In the genomic region with DNA sequence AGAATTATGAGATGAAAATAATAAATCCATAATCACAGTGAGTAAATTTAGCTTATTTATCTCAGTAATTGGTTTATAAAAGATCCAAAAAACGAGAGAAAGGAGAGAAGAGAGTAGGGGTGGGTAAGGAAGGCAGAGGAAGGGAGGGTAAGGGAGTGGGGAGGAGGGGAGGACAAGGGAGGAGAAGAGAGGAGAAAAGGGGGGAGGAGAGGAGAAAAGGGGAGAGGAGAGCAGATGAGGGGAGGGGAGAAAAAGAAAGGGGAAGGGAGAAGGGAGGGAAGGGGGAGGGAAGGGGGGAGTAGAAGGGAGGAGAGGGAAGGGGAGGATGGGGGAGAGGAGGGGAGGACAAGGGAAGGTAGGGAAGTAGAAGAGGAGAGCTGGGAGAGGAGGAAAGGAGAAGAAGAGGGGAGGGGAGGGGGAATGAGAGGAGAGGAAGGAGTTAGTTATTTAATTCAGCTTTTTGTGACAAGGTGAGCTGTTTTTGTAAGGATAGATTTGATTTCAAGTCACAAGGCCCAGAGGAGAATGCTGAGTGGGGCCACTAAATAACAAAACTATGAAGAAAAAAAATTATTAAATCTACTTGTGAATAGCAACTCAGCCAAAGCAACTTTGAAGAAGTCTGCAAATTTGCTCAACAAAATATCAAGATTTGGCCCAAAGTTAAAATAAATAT, we compare ENCODE assay signal across 40 cellular contexts.
"Had no signal": no experiment of that assay in that cellular context is flagged by ENCODE, and none has a peak within 500 bp of the region (broad histone marks: within the 10 kb centered on the region; RNA-seq: fewer than 3 reads in every experiment).

No MANE protein-coding gene starts in this region.

- H3K4me1 ChIP-seq: adrenal gland, ascending aorta, body of pancreas, breast epithelium had no signal

- H3K4me3 Mint-ChIP-seq: activated naive CD4-positive, alpha-beta T cell treated with anti-CD3 and anti-CD28 coated beads for 36 hours; activated naive CD4-positive, alpha-beta T cell treated with anti-CD3 and anti-CD28 coated beads, Interleukin-2, amount 10 ng/mL, durations not matched to agents 7 days and 5 days; activated naive CD4-positive, alpha-beta T cell treated with anti-CD3 and anti-CD28 coated beads, Interleukin-2, amount 50 U/mL, for 24 hours; activated naive CD8-positive, alpha-beta T cell; activated naive CD8-positive, alpha-beta T cell treated with anti-CD3 and anti-CD28 coated beads for 36 hours; activated naive CD8-positive, alpha-beta T cell treated with anti-CD3 and anti-CD28 coated beads, Interleukin-2, amount 10 ng/mL, durations not matched to agents 7 days and 5 days; activated naive CD8-positive, alpha-beta T cell treated with anti-CD3 and anti-CD28 coated beads, Interleukin-2, amount 50 U/mL, for 24 hours; activated T-cell treated with anti-CD3 and anti-CD28 coated beads, Interleukin-2, amount 50 U/mL, for 24 hours; activated T-cell treated with anti-CD3 and anti-CD28 coated beads, Interleukin-2, amount 50 U/mL, for 4 hours; activated T-cell treated with anti-CD3 and anti-CD28 coated beads, Interleukin-2, amount 50 U/mL, for 72 hours; activated T-helper 1 cell treated with anti-CD3 and anti-CD28 coated beads, Interleukin-12 subunit alpha, Interleukin-12 subunit beta, Interleukin-2, Interleukin-4 antibody, amounts not matched to agents 30 ng/mL and 10 ng/mL and 1 ng/mL, durations not matched to agents 14 hours and 24 hours and 36 hours; activated T-helper 17 cell treated with anti-CD3 and anti-CD28 coated beads, Interleukin-2, amount 50 U/mL, for 72 hours; brain; central memory CD8-positive, alpha-beta T cell had no signal

- H3K4me1 Mint-ChIP-seq: activated naive CD4-positive, alpha-beta T cell treated with anti-CD3 and anti-CD28 coated beads, Interleukin-2, amount 10 ng/mL, durations not matched to agents 7 days and 5 days; activated naive CD4-positive, alpha-beta T cell treated with anti-CD3 and anti-CD28 coated beads, Interleukin-2, amount 50 U/mL, for 24 hours; activated naive CD8-positive, alpha-beta T cell treated with anti-CD3 and anti-CD28 coated beads for 36 hours; activated naive CD8-positive, alpha-beta T cell treated with anti-CD3 and anti-CD28 coated beads, Interleukin-2, amount 10 ng/mL, durations not matched to agents 7 days and 5 days; activated naive CD8-positive, alpha-beta T cell treated with anti-CD3 and anti-CD28 coated beads, Interleukin-2, amount 50 U/mL, for 24 hours; activated T-helper 17 cell treated with anti-CD3 and anti-CD28 coated beads, Interleukin-2, amount 50 U/mL, for 72 hours; brain; central memory CD8-positive, alpha-beta T cell had no signal

- FAIRE-seq: astrocyte, bronchial epithelial cell had no signal

- H3K27ac ChIP-seq: adrenal gland, ascending aorta, body of pancreas, brain microvascular endothelial cell, breast epithelium, cardiac muscle cell had no signal

- DNase-seq: activated effector memory CD4-positive, alpha-beta T cell treated with anti-CD3 and anti-CD28 coated beads, Interleukin-2, amount 50 U/mL, for 16 hours; activated effector memory CD4-positive, alpha-beta T cell treated with Interleukin-2 at 50 U/mL for 16 hours; activated gamma-delta T cell; activated gamma-delta T cell treated with Interleukin-2 at 50 U/mL for 16 hours; activated naive CD4-positive, alpha-beta T cell; activated naive CD4-positive, alpha-beta T cell treated with anti-CD3 and anti-CD28 coated beads for 36 hours; activated naive CD4-positive, alpha-beta T cell treated with anti-CD3 and anti-CD28 coated beads, Interleukin-2, amount 10 ng/mL, durations not matched to agents 7 days and 5 days; activated naive CD4-positive, alpha-beta T cell treated with anti-CD3 and anti-CD28 coated beads, Interleukin-2, amount 50 U/mL, for 16 hours; activated naive CD4-positive, alpha-beta T cell treated with Interleukin-2 at 50 U/mL for 16 hours; activated naive CD8-positive, alpha-beta T cell treated with anti-CD3 and anti-CD28 coated beads for 36 hours; activated naive CD8-positive, alpha-beta T cell treated with anti-CD3 and anti-CD28 coated beads, Interleukin-2, amount 10 ng/mL, durations not matched to agents 7 days and 5 days; activated naive CD8-positive, alpha-beta T cell treated with anti-CD3 and anti-CD28 coated beads, Interleukin-2, amount 50 U/mL, for 24 hours; activated T-cell treated with anti-CD3 and anti-CD28 coated beads for 4 hours; activated T-cell treated with anti-CD3 and anti-CD28 coated beads, Interleukin-2, amount 50 U/mL, for 1 hour; activated T-cell treated with anti-CD3 and anti-CD28 coated beads, Interleukin-2, amount 50 U/mL, for 24 hours; activated T-cell treated with anti-CD3 and anti-CD28 coated beads, Interleukin-2, amount 50 U/mL, for 4 hours; activated T-cell treated with anti-CD3 and anti-CD28 coated beads, Interleukin-2, amount 50 U/mL, for 48 hours; activated T-cell treated with anti-CD3 and anti-CD28 coated beads, Interleukin-2, amount 50 U/mL, for 72 hours; adrenal gland; amniotic stem cell; amygdala; anterior cingulate cortex; aorta; body of pancreas; brain microvascular endothelial cell; caudate nucleus; central memory CD4-positive, alpha-beta T cell; cerebellar nuclear complex had no signal

- H3K27me3 Mint-ChIP-seq: activated naive CD4-positive, alpha-beta T cell treated with anti-CD3 and anti-CD28 coated beads, Interleukin-2, amount 10 ng/mL, durations not matched to agents 7 days and 5 days; activated naive CD8-positive, alpha-beta T cell treated with anti-CD3 and anti-CD28 coated beads for 36 hours; activated naive CD8-positive, alpha-beta T cell treated with anti-CD3 and anti-CD28 coated beads, Interleukin-2, amount 10 ng/mL, durations not matched to agents 7 days and 5 days; activated naive CD8-positive, alpha-beta T cell treated with anti-CD3 and anti-CD28 coated beads, Interleukin-2, amount 50 U/mL, for 24 hours; activated T-cell treated with anti-CD3 and anti-CD28 coated beads, Interleukin-2, amount 50 U/mL, for 24 hours; activated T-helper 17 cell treated with anti-CD3 and anti-CD28 coated beads, Interleukin-2, amount 50 U/mL, for 72 hours; brain had no signal

- ATAC-seq: activated naive CD4-positive, alpha-beta T cell treated with anti-CD3 and anti-CD28 coated beads, Interleukin-2, amount 50 U/mL, for 72 hours; activated naive CD8-positive, alpha-beta T cell treated with anti-CD3 and anti-CD28 coated beads, Interleukin-2, amount 50 U/mL, for 24 hours; activated T-cell treated with anti-CD3 and anti-CD28 coated beads, Interleukin-2, amount 50 U/mL, for 4 hours; activated T-cell treated with anti-CD3 and anti-CD28 coated beads, Interleukin-2, amount 50 U/mL, for 72 hours; activated T-helper 17 cell treated with anti-CD3 and anti-CD28 coated beads, Interleukin-2, amount 50 U/mL, for 72 hours; body of pancreas had no signal

- H3K27me3 ChIP-seq: adrenal gland, ascending aorta, body of pancreas, brain microvascular endothelial cell, breast epithelium, cardiac muscle cell had no signal

- H3K36me3 Mint-ChIP-seq: activated naive CD4-positive, alpha-beta T cell treated with anti-CD3 and anti-CD28 coated beads, Interleukin-2, amount 10 ng/mL, durations not matched to agents 7 days and 5 days; activated naive CD4-positive, alpha-beta T cell treated with anti-CD3 and anti-CD28 coated beads, Interleukin-2, amount 50 U/mL, for 24 hours; activated naive CD4-positive, alpha-beta T cell treated with anti-CD3 and anti-CD28 coated beads, Interleukin-2, amount 50 U/mL, for 72 hours; activated naive CD8-positive, alpha-beta T cell; activated naive CD8-positive, alpha-beta T cell treated with anti-CD3 and anti-CD28 coated beads for 36 hours; activated naive CD8-positive, alpha-beta T cell treated with anti-CD3 and anti-CD28 coated beads, Interleukin-2, amount 10 ng/mL, durations not matched to agents 7 days and 5 days; brain had no signal

- H3K36me3 ChIP-seq: adrenal gland, ascending aorta, brain microvascular endothelial cell, breast epithelium, cardiac muscle cell had no signal

- H3K9me3 ChIP-seq: adrenal gland, ascending aorta, body of pancreas, breast epithelium had no signal

- H3K27ac Mint-ChIP-seq: activated naive CD4-positive, alpha-beta T cell treated with anti-CD3 and anti-CD28 coated beads for 36 hours; activated naive CD4-positive, alpha-beta T cell treated with anti-CD3 and anti-CD28 coated beads, Interleukin-2, amount 10 ng/mL, durations not matched to agents 7 days and 5 days; activated naive CD4-positive, alpha-beta T cell treated with anti-CD3 and anti-CD28 coated beads, Interleukin-2, amount 50 U/mL, for 24 hours; activated naive CD4-positive, alpha-beta T cell treated with anti-CD3 and anti-CD28 coated beads, Interleukin-2, amount 50 U/mL, for 72 hours; activated naive CD8-positive, alpha-beta T cell; activated naive CD8-positive, alpha-beta T cell treated with anti-CD3 and anti-CD28 coated beads for 36 hours; activated naive CD8-positive, alpha-beta T cell treated with anti-CD3 and anti-CD28 coated beads, Interleukin-2, amount 10 ng/mL, durations not matched to agents 7 days and 5 days; activated naive CD8-positive, alpha-beta T cell treated with anti-CD3 and anti-CD28 coated beads, Interleukin-2, amount 50 U/mL, for 24 hours; activated T-cell treated with anti-CD3 and anti-CD28 coated beads, Interleukin-2, amount 50 U/mL, for 24 hours; activated T-cell treated with anti-CD3 and anti-CD28 coated beads, Interleukin-2, amount 50 U/mL, for 72 hours; activated T-helper 1 cell treated with anti-CD3 and anti-CD28 coated beads, Interleukin-12 subunit alpha, Interleukin-12 subunit beta, Interleukin-2, Interleukin-4 antibody, amounts not matched to agents 30 ng/mL and 10 ng/mL and 1 ng/mL, durations not matched to agents 14 hours and 24 hours and 36 hours; activated T-helper 17 cell treated with anti-CD3 and anti-CD28 coated beads, Interleukin-2, amount 50 U/mL, for 72 hours; brain had no signal

- H3K9me3 Mint-ChIP-seq: activated naive CD4-positive, alpha-beta T cell treated with anti-CD3 and anti-CD28 coated beads for 36 hours; activated naive CD4-positive, alpha-beta T cell treated with anti-CD3 and anti-CD28 coated beads, Interleukin-2, amount 10 ng/mL, durations not matched to agents 7 days and 5 days; activated T-cell treated with anti-CD3 and anti-CD28 coated beads, Interleukin-2, amount 50 U/mL, for 24 hours; activated T-cell treated with anti-CD3 and anti-CD28 coated beads, Interleukin-2, amount 50 U/mL, for 4 hours; activated T-helper 1 cell treated with anti-CD3 and anti-CD28 coated beads, Interleukin-12 subunit alpha, Interleukin-12 subunit beta, Interleukin-2, Interleukin-4 antibody, amounts not matched to agents 30 ng/mL and 10 ng/mL and 1 ng/mL, durations not matched to agents 14 hours and 24 hours and 36 hours; activated T-helper 17 cell treated with anti-CD3 and anti-CD28 coated beads, Interleukin-2, amount 50 U/mL, for 72 hours; central memory CD8-positive, alpha-beta T cell had no signal

- H3K4me3 ChIP-seq: adrenal gland, ascending aorta, body of pancreas, breast epithelium, cardiac muscle cell had no signal
